ENCODE assay signal across 22 cellular contexts in the genomic region with DNA sequence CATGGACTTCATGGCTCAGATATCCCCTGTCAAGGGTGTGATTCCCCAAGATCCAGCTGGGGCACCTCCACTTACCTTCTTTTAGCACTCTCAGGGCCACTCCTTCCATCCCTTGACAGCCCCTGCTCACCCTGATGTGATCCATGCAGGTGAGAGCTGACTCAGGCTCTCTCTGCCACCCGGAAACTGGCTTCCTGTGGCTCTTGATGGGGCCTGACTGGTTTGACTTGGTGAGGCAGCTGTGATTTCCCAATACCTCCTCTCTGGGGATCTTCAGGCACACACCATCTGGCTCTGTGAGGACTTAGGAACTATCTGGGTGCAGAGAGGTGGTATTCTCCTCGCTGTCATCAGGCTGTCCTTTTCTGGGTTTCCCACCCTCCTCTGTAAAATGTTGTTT. TPM values are rescaled to one million over a fixed set of nuclear protein-coding genes. Genes with fewer than 3 reads are reported as not detected.
DNase-seq lines count a peak whose midpoint lies in the region; ATAC-seq and TF ChIP-seq lines count a peak whose summit lies in the region.
"Had no signal": no experiment of that assay in that cellular context is flagged by ENCODE, and none has a peak within 500 bp of the region (broad histone marks: within the 10 kb centered on the region; RNA-seq: fewer than 3 reads in every experiment).

No MANE protein-coding gene starts in this region.

- no peaks in the 10 kb centered on the region for H3K9me3 ChIP-seq in suprapubic skin

- intact Hi-C loops in activated CD4-positive, alpha-beta memory T cell treated with anti-CD3 and anti-CD28 coated beads for 36 hours (cut with micrococcal nuclease): loop anchor here (2.0 kb wide), 1 partner anchor 14 kb away; no protein-coding TSS in a partner anchor

- H3K4me3 ChIP-seq in suprapubic skin: no peak overlapping the region

- TF ChIP-seq CTCF in RWPE1 (conservative IDR thresholded peaks at IDR 0.05; ENCODE audit: low read depth) (no peak), foreskin keratinocyte (conservative IDR thresholded peaks at IDR 0.05) (no peak), suprapubic skin (IDR thresholded peaks at IDR 0.05) (no peak), GM10266 (IDR thresholded peaks at IDR 0.05; ENCODE audit: control insufficient read depth, insufficient read depth, low read depth, missing control alignments) (no peak)

- no peak overlapping the region for H3K4me3 Mint-ChIP-seq in activated CD4-positive, alpha-beta memory T cell treated with anti-CD3 and anti-CD28 coated beads for 36 hours
- no peak overlapping the region for H3K4me3 Mint-ChIP-seq in activated CD4-positive, alpha-beta memory T cell treated with anti-CD3 and anti-CD28 coated beads, Interleukin-2, amount 10 ng/mL, durations not matched to agents 7 days and 5 days
- H3K4me3 Mint-ChIP-seq in activated naive CD8-positive, alpha-beta T cell treated with anti-CD3 and anti-CD28 coated beads, Interleukin-2, amount 50 U/mL, for 24 hours: no peak overlapping the region
- H3K4me3 Mint-ChIP-seq: CD14-positive monocyte had no signal

- DNase-seq in activated CD4-positive, alpha-beta memory T cell treated with anti-CD3 and anti-CD28 coated beads for 36 hours: peak; percentile 43
- no peak for DNase-seq in activated CD4-positive, alpha-beta memory T cell treated with anti-CD3 and anti-CD28 coated beads, Interleukin-2, amount 10 ng/mL, durations not matched to agents 7 days and 5 days
- DNase-seq in RWPE1 (ENCODE audit: low spot score) (peak; percentile 96), foreskin keratinocyte (peak; percentile 75 to 86), suprapubic skin (ENCODE audit: low spot score in 2 of 2) (no peak), GM10266 (ENCODE audit: extremely low spot score) (no peak)
- no peak for DNase-seq in activated naive CD8-positive, alpha-beta T cell treated with anti-CD3 and anti-CD28 coated beads, Interleukin-2, amount 50 U/mL, for 24 hours
- DNase-seq: activated CD4-positive, alpha-beta T cell treated with anti-CD3 and anti-CD28 coated beads for 1 hour; activated effector memory CD4-positive, alpha-beta T cell treated with Interleukin-2 at 50 U/mL for 16 hours; dermis blood vessel endothelial cell; DMS79 treated with DMSO at 0.1 percent for 48 hours; left colon; NCI-H1105; NCI-H2107; NCI-H774; stimulated activated CD8-positive, alpha-beta memory T cell treated with anti-CD3 and anti-CD28 coated beads, Interleukin-4, amount 100 ng/mL, for 48 hours; T1000 had no signal

- H3K27me3 Mint-ChIP-seq in activated CD4-positive, alpha-beta memory T cell treated with anti-CD3 and anti-CD28 coated beads for 36 hours: no peaks in the 10 kb centered on the region
- peaks cover 2% of the 10 kb centered on the region for H3K27me3 Mint-ChIP-seq in activated CD4-positive, alpha-beta memory T cell treated with anti-CD3 and anti-CD28 coated beads, Interleukin-2, amount 10 ng/mL, durations not matched to agents 7 days and 5 days
- H3K27me3 Mint-ChIP-seq in activated naive CD8-positive, alpha-beta T cell treated with anti-CD3 and anti-CD28 coated beads, Interleukin-2, amount 50 U/mL, for 24 hours: no peaks in the 10 kb centered on the region

- ATAC-seq in foreskin keratinocyte: peak; percentile 98
- ATAC-seq in GM19463 (IDR thresholded peaks at IDR 0.05; ENCODE audit: unreplicated experiment): no peak
- ATAC-seq in activated naive CD8-positive, alpha-beta T cell treated with anti-CD3 and anti-CD28 coated beads, Interleukin-2, amount 50 U/mL, for 24 hours: no peak
- ATAC-seq: left colon, Panc1, SK-N-SH treated with all-trans-retinoic acid at 6 μM for 48 hours had no signal

- no peak for TF ChIP-seq EP300 in suprapubic skin (IDR thresholded peaks at IDR 0.05)

- peak overlapping the region; percentile 70 for H3K27ac ChIP-seq in RWPE1
- peak overlapping the region; percentile 38 for H3K27ac ChIP-seq in foreskin keratinocyte
- H3K27ac ChIP-seq in suprapubic skin: peak overlapping the region; percentile 29

- no peak for TF ChIP-seq POLR2A in suprapubic skin (IDR thresholded peaks at IDR 0.05)

- H3K36me3 ChIP-seq in suprapubic skin: no peaks in the 10 kb centered on the region

- H3K36me3 Mint-ChIP-seq in activated CD4-positive, alpha-beta memory T cell treated with anti-CD3 and anti-CD28 coated beads for 36 hours: no peaks in the 10 kb centered on the region
- no peaks in the 10 kb centered on the region for H3K36me3 Mint-ChIP-seq in activated CD4-positive, alpha-beta memory T cell treated with anti-CD3 and anti-CD28 coated beads, Interleukin-2, amount 10 ng/mL, durations not matched to agents 7 days and 5 days (ENCODE audit: low read depth)
- H3K36me3 Mint-ChIP-seq in activated naive CD8-positive, alpha-beta T cell treated with anti-CD3 and anti-CD28 coated beads, Interleukin-2, amount 50 U/mL, for 24 hours (ENCODE audit: low read depth): no peaks in the 10 kb centered on the region
- H3K36me3 Mint-ChIP-seq: CD14-positive monocyte had no signal

- CTCF ChIA-PET in activated CD4-positive, alpha-beta memory T cell treated with anti-CD3 and anti-CD28 coated beads for 36 hours (lab: Charles Lee): interaction anchor here (1.3 kb wide), 1 partner anchor 142 kb away, joined by 3 read pairs; no protein-coding TSS in a partner anchor
- CTCF ChIA-PET in activated CD4-positive, alpha-beta memory T cell treated with anti-CD3 and anti-CD28 coated beads, Interleukin-2, amount 10 ng/mL, durations not matched to agents 7 days and 5 days (lab: Charles Lee): no interaction called here
- CTCF ChIA-PET in RWPE1 (lab: Yijun Ruan, JAX): interaction anchor here (1.3 kb wide), 1 partner anchor 53 kb away, joined by 6 read pairs; no protein-coding TSS in a partner anchor

- H3K9me3 Mint-ChIP-seq in activated CD4-positive, alpha-beta memory T cell treated with anti-CD3 and anti-CD28 coated beads for 36 hours: no peaks in the 10 kb centered on the region
- H3K9me3 Mint-ChIP-seq in activated CD4-positive, alpha-beta memory T cell treated with anti-CD3 and anti-CD28 coated beads, Interleukin-2, amount 10 ng/mL, durations not matched to agents 7 days and 5 days: no peaks in the 10 kb centered on the region
- H3K9me3 Mint-ChIP-seq in activated naive CD8-positive, alpha-beta T cell treated with anti-CD3 and anti-CD28 coated beads, Interleukin-2, amount 50 U/mL, for 24 hours: no peaks in the 10 kb centered on the region
- H3K9me3 Mint-ChIP-seq: CD14-positive monocyte had no signal

- WGBS in suprapubic skin: 28% methylated on average over 2 of the region's 2 CpGs

- H3K4me1 ChIP-seq in foreskin keratinocyte (peaks cover 12% of the 10 kb centered on the region), suprapubic skin (peaks cover 32% of the 10 kb centered on the region)

- peaks cover 4% of the 10 kb centered on the region for H3K4me1 Mint-ChIP-seq in activated CD4-positive, alpha-beta memory T cell treated with anti-CD3 and anti-CD28 coated beads for 36 hours (ENCODE audit: low read depth)
- H3K4me1 Mint-ChIP-seq in activated CD4-positive, alpha-beta memory T cell treated with anti-CD3 and anti-CD28 coated beads, Interleukin-2, amount 10 ng/mL, durations not matched to agents 7 days and 5 days: peaks cover 2% of the 10 kb centered on the region
- H3K4me1 Mint-ChIP-seq in activated naive CD8-positive, alpha-beta T cell treated with anti-CD3 and anti-CD28 coated beads, Interleukin-2, amount 50 U/mL, for 24 hours: no peaks in the 10 kb centered on the region

- POLR2A ChIA-PET in activated CD4-positive, alpha-beta memory T cell treated with anti-CD3 and anti-CD28 coated beads for 36 hours (lab: Charles Lee): no interaction called here
- POLR2A ChIA-PET in activated CD4-positive, alpha-beta memory T cell treated with anti-CD3 and anti-CD28 coated beads, Interleukin-2, amount 10 ng/mL, durations not matched to agents 7 days and 5 days (lab: Charles Lee): no interaction called here
- POLR2A ChIA-PET in RWPE1 (lab: Yijun Ruan, JAX; ENCODE audit: low non-redundant PET): interaction anchor here (0.8 kb wide), 1 partner anchor 16 kb away, joined by 3 read pairs; no protein-coding TSS in a partner anchor

- H3K27ac Mint-ChIP-seq in activated CD4-positive, alpha-beta memory T cell treated with anti-CD3 and anti-CD28 coated beads for 36 hours: no peak overlapping the region
- H3K27ac Mint-ChIP-seq in activated CD4-positive, alpha-beta memory T cell treated with anti-CD3 and anti-CD28 coated beads, Interleukin-2, amount 10 ng/mL, durations not matched to agents 7 days and 5 days: no peak overlapping the region
- H3K27ac Mint-ChIP-seq in activated naive CD8-positive, alpha-beta T cell treated with anti-CD3 and anti-CD28 coated beads, Interleukin-2, amount 50 U/mL, for 24 hours: no peak overlapping the region

- no peaks in the 10 kb centered on the region for H3K27me3 ChIP-seq in foreskin keratinocyte
- no peaks in the 10 kb centered on the region for H3K27me3 ChIP-seq in suprapubic skin

RNA-seq across cellular contexts. Expression of a gene that starts 7.9 kb away (rescaled TPM):
- not detected for total RNA-seq in activated CD4-positive, alpha-beta memory T cell treated with anti-CD3 and anti-CD28 coated beads for 36 hours
- not detected for total RNA-seq in activated CD4-positive, alpha-beta memory T cell treated with anti-CD3 and anti-CD28 coated beads, Interleukin-2, amount 10 ng/mL, durations not matched to agents 7 days and 5 days
- total RNA-seq in foreskin keratinocyte (85.9 and 95.1 TPM in 2 replicates), suprapubic skin (100 to 1,000 TPM; 107 to 205 (median 164) TPM)
- polyA plus RNA-seq in foreskin keratinocyte: 26.4 and 26.8 TPM in 2 replicates
- total RNA-seq: HT-29, left colon had no signal
- polyA plus RNA-seq: CD14-positive monocyte had no signal

Comparison
In these comparisons a context has a peak if more than half of its experiments do, and no peak if none do; other contexts are left out.
1. DNase-seq: peak in activated CD4-positive, alpha-beta memory T cell treated with anti-CD3 and anti-CD28 coated beads for 36 hours (single experiment), RWPE1 (single experiment) and foreskin keratinocyte (2 of 2); none in activated CD4-positive, alpha-beta memory T cell treated with anti-CD3 and anti-CD28 coated beads, Interleukin-2, amount 10 ng/mL, durations not matched to agents 7 days and 5 days (single experiment), suprapubic skin (0 of 2), activated naive CD8-positive, alpha-beta T cell treated with anti-CD3 and anti-CD28 coated beads, Interleukin-2, amount 50 U/mL, for 24 hours (single experiment) and GM10266 (single experiment).
2. RNA of a gene that starts 7.9 kb away (total RNA-seq): 107 to 205 TPM in suprapubic skin and 85.9 to 95.1 TPM in foreskin keratinocyte; not detected in activated CD4-positive, alpha-beta memory T cell treated with anti-CD3 and anti-CD28 coated beads for 36 hours and not detected in activated CD4-positive, alpha-beta memory T cell treated with anti-CD3 and anti-CD28 coated beads, Interleukin-2, amount 10 ng/mL, durations not matched to agents 7 days and 5 days; every median in the first group is over 10 times any median in the second.
3. Peak in every context shown above with its lines, with median percentiles within 50 percentile points of each other: H3K27ac ChIP-seq.